1 cellular context compared by ENCODE assay signal in genomic region chr20:49682278-49682677, GRCh38.
TF ChIP-seq lines count a peak whose summit lies in the region.

No MANE protein-coding gene starts in this region.

TF ChIP-seq in H1, 55 proteins besides CTCF, POLR2A, EP300 and RAD21:
- TF ChIP-seq MAFK (IDR thresholded peaks at IDR 0.05; ENCODE audit: low read depth, low read length): no peak
- TF ChIP-seq ATF2 (IDR thresholded peaks at IDR 0.05; ENCODE audit: low read length): no peak
- no peak for TF ChIP-seq FOSL1 (IDR thresholded peaks at IDR 0.05; ENCODE audit: insufficient read depth, low read depth, low read length)
- no peak for TF ChIP-seq TEAD4 (IDR thresholded peaks at IDR 0.05; ENCODE audit: low read depth, low read length)
- TF ChIP-seq SP2 (IDR thresholded peaks at IDR 0.05; ENCODE audit: low read length): no peak
- no peak for TF ChIP-seq CHD7 (IDR thresholded peaks at IDR 0.05; ENCODE audit: insufficient replicate concordance, low read length)
- no peak for TF ChIP-seq SAP30 (IDR thresholded peaks at IDR 0.05; ENCODE audit: insufficient read depth, insufficient replicate concordance, low read length)
- TF ChIP-seq NRF1 (IDR thresholded peaks at IDR 0.05; ENCODE audit: low read depth, low read length): no peak
- TF ChIP-seq HDAC2 (IDR thresholded peaks at IDR 0.05; ENCODE audit: borderline replicate concordance in 1 of 2, low read depth in 2 of 2, low read length in 2 of 2): no peak
- TF ChIP-seq BRCA1 (IDR thresholded peaks at IDR 0.05; ENCODE audit: low read depth, low read length): no peak
- TF ChIP-seq CBX5 (IDR thresholded peaks at IDR 0.05; ENCODE audit: low read depth, low read length): no peak
